Comparison of ENCODE assay signal across 14 cellular contexts in genomic region chr14:20418501-20418909, GRCh38. TPM values are rescaled to one million over a fixed set of nuclear protein-coding genes. Genes with fewer than 3 reads are reported as not detected.
"Had no signal": no experiment of that assay in that cellular context is flagged by ENCODE, and none has a peak within 500 bp of the region (broad histone marks: within the 10 kb centered on the region; RNA-seq: fewer than 3 reads in every experiment).

No MANE protein-coding gene starts in this region.

- FAIRE-seq: endothelial cell of umbilical vein had no signal

- ATAC-seq: left ventricle myocardium superior, T-cell had no signal

- H3K27me3 ChIP-seq: adrenal gland, esophagus squamous epithelium, uterus had no signal

- H3K9me3 ChIP-seq: adrenal gland, esophagus squamous epithelium, uterus had no signal

- H3K4me1 ChIP-seq: uterus had no signal

- H3K4me3 ChIP-seq: adrenal gland, coronary artery, esophagus squamous epithelium, uterus had no signal

- DNase-seq: activated CD4-positive, alpha-beta memory T cell treated with anti-CD3 and anti-CD28 coated beads, Interleukin-2, amount 10 ng/mL, durations not matched to agents 7 days and 5 days; activated naive CD4-positive, alpha-beta T cell treated with anti-CD3 and anti-CD28 coated beads, Interleukin-2, amount 10 ng/mL, durations not matched to agents 7 days and 5 days; activated T-cell treated with anti-CD3 and anti-CD28 coated beads, Interleukin-2, amount 50 U/mL, for 24 hours; effector CD4-positive, alpha-beta T cell; esophagus squamous epithelium; left ventricle myocardium superior; mesendoderm; stimulated activated CD4-positive, alpha-beta T cell treated with anti-CD3 and anti-CD28 coated beads, Interleukin-12 subunit alpha, Interleukin-12 subunit beta, amount 100 ng/mL, for 4 hours; stimulated activated CD4-positive, alpha-beta T cell treated with anti-CD3 and anti-CD28 coated beads, Interleukin-2, amount 100 ng/mL, for 24 hours; T-cell; uterus had no signal

- H3K27ac ChIP-seq: adrenal gland, coronary artery, esophagus squamous epithelium, uterus had no signal

- H3K36me3 ChIP-seq: adrenal gland, esophagus squamous epithelium, uterus had no signal

RNA-seq across cellular contexts. Expression of gene KLHL33, which starts 17.5 kb away (rescaled TPM):
- polyA plus RNA-seq: endothelial cell of umbilical vein had no signal
